Comparison of ENCODE assay signal across 16 cellular contexts in the genomic region with DNA sequence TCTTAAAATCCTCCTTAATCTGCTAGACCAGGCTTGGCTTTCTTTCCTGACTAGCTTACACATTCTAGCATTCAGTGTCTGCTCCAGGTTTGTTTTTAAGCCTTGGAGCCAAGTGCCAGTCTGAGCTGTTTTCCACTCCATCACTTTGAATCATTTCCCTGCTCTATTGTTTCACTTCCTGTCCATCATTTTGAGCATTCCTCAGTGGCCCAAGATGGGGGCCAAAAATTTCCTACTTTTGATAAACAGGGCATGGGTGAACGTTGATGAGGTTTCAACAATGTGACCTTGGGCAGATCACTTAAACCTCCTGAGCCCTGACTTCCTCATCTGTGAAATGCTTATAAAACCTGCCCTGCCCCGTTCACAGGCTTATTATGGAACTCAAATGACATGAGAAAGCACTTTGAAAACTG. TPM values are rescaled to one million over a fixed set of nuclear protein-coding genes. Genes with fewer than 3 reads are reported as not detected.
DNase-seq lines count a peak whose midpoint lies in the region; ATAC-seq and TF ChIP-seq lines count a peak whose summit lies in the region.
"Had no signal": no experiment of that assay in that cellular context is flagged by ENCODE, and none has a peak within 500 bp of the region (broad histone marks: within the 10 kb centered on the region; RNA-seq: fewer than 3 reads in every experiment).

No MANE protein-coding gene starts in this region.

- H3K9me3 ChIP-seq in MG63, result no peaks in the 10 kb centered on the region
- H3K9me3 ChIP-seq: A549, SJCRH30 had no signal

- H3K4me1 ChIP-seq in ACC112 (ENCODE audit: control insufficient read depth, insufficient read depth, low read length, unreplicated experiment), result peaks cover 41% of the 10 kb centered on the region
- no peaks in the 10 kb centered on the region for H3K4me1 ChIP-seq in foreskin keratinocyte
- H3K4me1 ChIP-seq: SJCRH30 had no signal

- H3K27ac ChIP-seq in ACC112 (ENCODE audit: low read depth, low read length), result peak overlapping the region; percentile 17
- H3K27ac ChIP-seq in foreskin keratinocyte, result no peak overlapping the region
- H3K27ac ChIP-seq: SJCRH30 had no signal

- DNase-seq in MG63, result peak; percentile 38
- DNase-seq in SKM-1 (lab: John Stamatoyannopoulos, UW; ENCODE audit: unreplicated experiment), result peak; percentile 63
- peak; percentile 37 for DNase-seq in islet precursor cell
- DNase-seq in anterior cingulate cortex (lab: John Stamatoyannopoulos, UW), result no peak
- DNase-seq in stimulated activated CD8-positive, alpha-beta memory T cell treated with anti-CD3 and anti-CD28 coated beads, Interleukin-4, amount 100 ng/mL, for 48 hours, result no peak
- no peak for DNase-seq in kidney glomerular epithelial cell (lab: John Stamatoyannopoulos, UW)
- DNase-seq in foreskin keratinocyte, result no peak
- DNase-seq: activated CD4-positive, alpha-beta T cell treated with anti-CD3 and anti-CD28 coated beads, Interleukin-2, amount 50 U/mL, for 4 hours; left ventricle myocardium superior; natural killer cell; NCI-H1930; SJCRH30 had no signal

- H3K4me3 ChIP-seq in ACC112 (ENCODE audit: low read depth, low read length) (no peak overlapping the region), MG63 (no peak overlapping the region)
- H3K4me3 ChIP-seq: A549, SJCRH30 had no signal

- no peaks in the 10 kb centered on the region for H3K27me3 ChIP-seq in ACC112 (ENCODE audit: insufficient read depth, low read length)
- no peaks in the 10 kb centered on the region for H3K27me3 ChIP-seq in MG63
- H3K27me3 ChIP-seq in foreskin keratinocyte, result peaks cover 7% of the 10 kb centered on the region
- H3K27me3 ChIP-seq: SJCRH30 had no signal

- H3K79me2 ChIP-seq in ACC112 (ENCODE audit: control insufficient read depth, insufficient read depth, low read length, unreplicated experiment), result no peaks in the 10 kb centered on the region

- no peak for TF ChIP-seq CTCF in foreskin keratinocyte (conservative IDR thresholded peaks at IDR 0.05)

- ATAC-seq in foreskin keratinocyte, result no peak
- ATAC-seq: A549, left ventricle myocardium superior, natural killer cell had no signal

- peak overlapping the region; percentile 71 for H2AFZ ChIP-seq in ACC112 (ENCODE audit: low read length, unreplicated experiment)

- no peaks in the 10 kb centered on the region for H3K36me3 ChIP-seq in ACC112 (ENCODE audit: insufficient read depth, low read length)
- H3K36me3 ChIP-seq in MG63, result no peaks in the 10 kb centered on the region
- H3K36me3 ChIP-seq: SJCRH30 had no signal

RNA-seq across cellular contexts. Expression of a gene that starts 4.4 kb away (rescaled TPM):
- total RNA-seq in MG63 (2014; rRNA removed; shearing (Covaris generic); ENCODE audit: low replicate concordance), result 0.69 TPM in 1 of 2 replicates, not detected in the other
- total RNA-seq in foreskin keratinocyte, result not detected in 2 replicates
- polyA plus RNA-seq in foreskin keratinocyte, result not detected in 2 replicates
- total RNA-seq: epithelial cell of proximal tubule, natural killer cell, progenitor cell of endocrine pancreas, SJCRH30 had no signal

RNA-seq across cellular contexts. Expression of a gene that starts 7.4 kb away (rescaled TPM):
- total RNA-seq in MG63 (2014; rRNA removed; shearing (Covaris generic); ENCODE audit: low replicate concordance), result 0.30 and 0.67 TPM in 2 replicates
- total RNA-seq in foreskin keratinocyte, result not detected in 2 replicates
- not detected in 2 replicates for polyA plus RNA-seq in foreskin keratinocyte
- total RNA-seq: epithelial cell of proximal tubule, natural killer cell had no signal

Comparison
In these comparisons a context has a peak if more than half of its experiments do, and no peak if none do; other contexts are left out.
1. DNase-seq: peak in MG63 (single experiment), SKM-1 (single experiment) and islet precursor cell (single experiment); none in anterior cingulate cortex (0 of 58), stimulated activated CD8-positive, alpha-beta memory T cell treated with anti-CD3 and anti-CD28 coated beads, Interleukin-4, amount 100 ng/mL, for 48 hours (single experiment), kidney glomerular epithelial cell (single experiment) and foreskin keratinocyte (0 of 2).